Comparison of ENCODE assay signal across 8 cellular contexts in genomic region chr21:39715804-39716397, GRCh38. TPM values are rescaled to one million over a fixed set of nuclear protein-coding genes. Genes with fewer than 3 reads are reported as not detected.
A peak's percentile ranks its signal among the peaks of the same experiment; 100 is the strongest.
DNase-seq lines count a peak whose midpoint lies in the region; ATAC-seq and TF ChIP-seq lines count a peak whose summit lies in the region.

No MANE protein-coding gene starts in this region.

- H3K9me3 Mint-ChIP-seq in natural killer cell, result no peaks in the 10 kb centered on the region
- H3K9me3 Mint-ChIP-seq in type B pancreatic cell, result peaks cover 9% of the 10 kb centered on the region

- no peak overlapping the region for H3K4me3 ChIP-seq in epithelial cell of proximal tubule (ENCODE audit: low read depth, low read length)

- no peak overlapping the region for H3K4me3 Mint-ChIP-seq in natural killer cell
- no peak overlapping the region for H3K4me3 Mint-ChIP-seq in type B pancreatic cell

- intact Hi-C loops in natural killer cell (cut with micrococcal nuclease), result loop anchor here (1.0 kb wide), 1 partner anchor 198 kb away; no protein-coding TSS in a partner anchor

- H3K4me1 Mint-ChIP-seq in natural killer cell, result no peaks in the 10 kb centered on the region
- peaks cover 10% of the 10 kb centered on the region for H3K4me1 Mint-ChIP-seq in type B pancreatic cell (ENCODE audit: unreplicated experiment)

- DNase-seq in activated gamma-delta T cell treated with Interleukin-2 at 50 U/mL for 16 hours (peak; percentile 14), activated gamma-delta T cell (lab: John Stamatoyannopoulos, UW) (no peak), NCI-H2029 (lab: John Stamatoyannopoulos, UW) (peak; percentile 48), epithelial cell of proximal tubule (ENCODE audit: low read depth) (no peak), natural killer cell (peak; percentile 16), type B pancreatic cell (ENCODE audit: extremely low spot score, unreplicated experiment) (no peak)
- peak; percentile 31 to 50 for DNase-seq in activated CD4-positive, alpha-beta T cell treated with anti-CD3 and anti-CD28 coated beads, Interleukin-2, amount 50 U/mL, for 48 hours

- no peak overlapping the region for H3K27ac Mint-ChIP-seq in natural killer cell
- H3K27ac Mint-ChIP-seq in type B pancreatic cell, result no peak overlapping the region

- H3K27me3 Mint-ChIP-seq in natural killer cell (ENCODE audit: low read depth in 2 of 2), result no peaks in the 10 kb centered on the region
- H3K27me3 Mint-ChIP-seq in type B pancreatic cell, result no peaks in the 10 kb centered on the region

- no peaks in the 10 kb centered on the region for H3K36me3 Mint-ChIP-seq in natural killer cell
- H3K36me3 Mint-ChIP-seq in type B pancreatic cell, result no peaks in the 10 kb centered on the region

- peak; percentile 68 for TF ChIP-seq CTCF in epithelial cell of proximal tubule (conservative IDR thresholded peaks at IDR 0.05; ENCODE audit: low read depth, low read length)
- peak; percentile 55 for TF ChIP-seq CTCF in natural killer cell (IDR thresholded peaks at IDR 0.05)
- TF ChIP-seq CTCF in type B pancreatic cell (conservative IDR thresholded peaks at IDR 0.05), result peak; percentile 89

- no peak for ATAC-seq in natural killer cell
- ATAC-seq in HG02840 (IDR thresholded peaks at IDR 0.05; ENCODE audit: low FRiP score, unreplicated experiment), result no peak

RNA-seq across cellular contexts. Expression of gene IGSF5, which starts 29.1 kb away (rescaled TPM):
- total RNA-seq in epithelial cell of proximal tubule, result 0.40 and 0.87 TPM in 2 replicates
- not detected for total RNA-seq in natural killer cell
- total RNA-seq in type B pancreatic cell (ENCODE audit: low replicate concordance), result 1.5 TPM in 2 replicates

Comparison
In these comparisons a context has a peak if more than half of its experiments do, and no peak if none do; other contexts are left out.
1. DNase-seq: peak in activated gamma-delta T cell treated with Interleukin-2 at 50 U/mL for 16 hours (single experiment), NCI-H2029 (single experiment), activated CD4-positive, alpha-beta T cell treated with anti-CD3 and anti-CD28 coated beads, Interleukin-2, amount 50 U/mL, for 48 hours (2 of 2) and natural killer cell (single experiment); none in activated gamma-delta T cell (single experiment), epithelial cell of proximal tubule (single experiment) and type B pancreatic cell (single experiment).
2. Peak in every context shown above with its lines, with median percentiles within 50 percentile points of each other: CTCF ChIP-seq.